Comparison of ENCODE assay signal across 22 cellular contexts in the genomic region with DNA sequence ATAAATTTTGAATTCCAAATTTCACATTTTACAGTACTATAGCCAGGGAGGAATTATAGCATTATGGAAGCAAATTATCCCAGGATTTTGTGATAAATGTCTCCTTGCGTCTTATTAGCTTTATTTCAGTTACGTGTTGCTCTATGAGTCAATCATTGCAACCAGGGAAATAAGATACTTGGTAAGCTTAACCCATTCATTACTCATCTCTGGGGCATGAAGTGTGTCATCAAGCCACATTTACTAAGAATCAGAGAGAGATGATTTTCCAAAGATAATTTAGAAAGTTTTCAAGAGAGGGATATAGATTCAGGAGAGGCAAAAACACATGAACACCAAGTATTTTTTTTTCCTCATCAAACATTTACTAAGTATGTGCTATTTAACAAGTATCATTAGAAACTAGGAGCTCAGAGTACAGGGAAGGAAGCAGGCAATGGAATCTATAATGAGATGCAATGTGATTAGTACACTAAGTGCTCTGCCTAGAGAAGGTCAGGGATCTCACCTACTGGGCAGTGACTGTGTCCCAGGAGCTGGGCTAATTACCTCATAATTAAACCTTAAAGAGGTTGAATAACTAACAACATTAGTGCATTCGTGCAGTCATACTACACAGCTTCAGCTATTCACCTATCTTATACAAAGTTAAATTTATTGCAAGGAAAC.
DNase-seq lines count a peak whose midpoint lies in the region; ATAC-seq, FAIRE-seq and TF ChIP-seq lines count a peak whose summit lies in the region.
"Had no signal": no experiment of that assay in that cellular context is flagged by ENCODE, and none has a peak within 500 bp of the region (broad histone marks: within the 10 kb centered on the region; RNA-seq: fewer than 3 reads in every experiment).

No MANE protein-coding gene starts in this region.

- H3K9me3 ChIP-seq in HCT116 (ENCODE audit: control insufficient read depth in 1 of 2, insufficient read depth in 1 of 2, low read depth in 1 of 2, low read length in 2 of 2) (no peaks in the 10 kb centered on the region), left lung (no peaks in the 10 kb centered on the region)
- H3K9me3 ChIP-seq in CD8-positive, alpha-beta memory T cell (ENCODE audit: low read length) = peaks cover 2% of the 10 kb centered on the region
- H3K9me3 ChIP-seq: stomach, uterus had no signal

- no peaks in the 10 kb centered on the region for H3K27me3 Mint-ChIP-seq in CD8-positive, alpha-beta memory T cell
- H3K27me3 Mint-ChIP-seq: activated CD4-positive, alpha-beta memory T cell treated with anti-CD3 and anti-CD28 coated beads for 36 hours had no signal

- peak overlapping the region; percentile 50 for H2AFZ ChIP-seq in HCT116 (ENCODE audit: low read depth, low read length, poor library complexity, severe bottlenecking)

- H3K4me1 ChIP-seq in HCT116 (ENCODE audit: control insufficient read depth in 1 of 2, insufficient read depth in 2 of 2, low read length in 2 of 2) (peaks cover 0 to 16% of the 10 kb centered on the region in 2 experiments; a peak in 2 of 4 replicates), left lung (no peaks in the 10 kb centered on the region)
- no peaks in the 10 kb centered on the region for H3K4me1 ChIP-seq in CD8-positive, alpha-beta memory T cell (ENCODE audit: insufficient read depth, low read length)
- H3K4me1 ChIP-seq: stomach, uterus had no signal

- H4K20me1 ChIP-seq in HCT116 (ENCODE audit: insufficient read depth) = no peaks in the 10 kb centered on the region

- TF ChIP-seq POLR2A in HCT116 (IDR thresholded peaks at IDR 0.05; ENCODE audit: borderline replicate concordance, extremely low read depth, insufficient read depth, insufficient read length) = no peak

- TF ChIP-seq CTCF in HCT116 (IDR thresholded peaks at IDR 0.05 in 2 of 3, conservative IDR thresholded peaks at IDR 0.05 in 1 of 3; ENCODE audit: borderline replicate concordance in 1 of 3, insufficient read depth in 1 of 3, low read depth in 2 of 3, low read length in 2 of 3) = no peak
- no peak for TF ChIP-seq CTCF in choroid plexus epithelial cell (conservative IDR thresholded peaks at IDR 0.05; ENCODE audit: low read depth, low read length)
- no peak for TF ChIP-seq CTCF in left lung (IDR thresholded peaks at IDR 0.05)

- no peaks in the 10 kb centered on the region for H3K79me2 ChIP-seq in HCT116 (ENCODE audit: insufficient read depth, low read length)

- H3K9me3 Mint-ChIP-seq in CD8-positive, alpha-beta memory T cell = peaks cover 0 to 11% (median 7%) of the 10 kb centered on the region in 5 donors

- H3K4me2 ChIP-seq in HCT116 (ENCODE audit: low read length) = peak overlapping the region; percentile 48

- H3K4me3 ChIP-seq in HCT116 (replicated peaks in 1 of 2; ENCODE audit: low read depth in 1 of 2, low read length in 2 of 2) = no peak overlapping the region
- H3K4me3 ChIP-seq in choroid plexus epithelial cell (ENCODE audit: low read depth, low read length) = no peak overlapping the region
- no peak overlapping the region for H3K4me3 ChIP-seq in CD8-positive, alpha-beta memory T cell (ENCODE audit: low read length)
- H3K4me3 ChIP-seq in left lung = no peak overlapping the region
- H3K4me3 ChIP-seq: cardiac muscle cell, stomach, uterus had no signal

- peak; percentile 96 for FAIRE-seq in RCC 7860 (lab: Jason Lieb, UNC)

- H3K9ac ChIP-seq in HCT116 (ENCODE audit: low read length) = no peak overlapping the region

- no peak overlapping the region for H3K4me3 Mint-ChIP-seq in CD8-positive, alpha-beta memory T cell
- H3K4me3 Mint-ChIP-seq: activated CD4-positive, alpha-beta memory T cell treated with anti-CD3 and anti-CD28 coated beads for 36 hours; activated T-cell treated with anti-CD3 and anti-CD28 coated beads, Interleukin-2, amount 50 U/mL, for 4 hours had no signal

- TF ChIP-seq RAD21 in HCT116 (IDR thresholded peaks at IDR 0.05; ENCODE audit: low read depth) = no peak

- DNase-seq in HCT116 (ENCODE audit: low read depth, low spot score) (peak; percentile 39), RCC 7860 (ENCODE audit: low spot score) (peak; percentile 83), choroid plexus epithelial cell (ENCODE audit: low read depth) (peak; percentile 24), myocyte (ENCODE audit: low read depth) (peak; percentile 38), NCI-H1092 (lab: John Stamatoyannopoulos, UW) (no peak), left lung (no peak)
- no peak for DNase-seq in CD8-positive, alpha-beta memory T cell
- DNase-seq: activated CD4-positive, alpha-beta memory T cell treated with anti-CD3 and anti-CD28 coated beads for 36 hours; activated naive CD4-positive, alpha-beta T cell treated with anti-CD3 and anti-CD28 coated beads, Interleukin-2, amount 50 U/mL, for 16 hours; activated T-cell treated with anti-CD3 and anti-CD28 coated beads, Interleukin-2, amount 50 U/mL, for 4 hours; effector CD4-positive, alpha-beta T cell; foreskin melanocyte; left ventricle myocardium superior; NCI-H187; NCI-H510A; stimulated activated CD4-positive, alpha-beta T cell treated with anti-CD3 and anti-CD28 coated beads, Interleukin-2, amount 100 ng/mL, for 24 hours; stomach; uterus had no signal

- no peaks in the 10 kb centered on the region for H3K27me3 ChIP-seq in HCT116 (ENCODE audit: insufficient read depth, low read length)
- H3K27me3 ChIP-seq in CD8-positive, alpha-beta memory T cell (ENCODE audit: insufficient read depth, low read length, poor library complexity, severe bottlenecking) = no peaks in the 10 kb centered on the region
- no peaks in the 10 kb centered on the region for H3K27me3 ChIP-seq in left lung
- H3K27me3 ChIP-seq: cardiac muscle cell, stomach, uterus had no signal

- no peak overlapping the region for H3K27ac ChIP-seq in HCT116 (ENCODE audit: low read depth, low read length)
- H3K27ac ChIP-seq in CD8-positive, alpha-beta memory T cell (ENCODE audit: low read depth, low read length) = no peak overlapping the region
- no peak overlapping the region for H3K27ac ChIP-seq in left lung
- H3K27ac ChIP-seq: cardiac muscle cell, stomach, uterus, VCaP had no signal

- CTCF ChIA-PET in HCT116 (lab: Charles Lee) = no interaction called here
- CTCF ChIA-PET in CD8-positive, alpha-beta memory T cell (lab: Charles Lee) = no interaction called here

- H3K36me3 ChIP-seq in HCT116 (ENCODE audit: control insufficient read depth in 1 of 2, insufficient read depth in 2 of 2, low read length in 2 of 2) (no peaks in the 10 kb centered on the region), left lung (no peaks in the 10 kb centered on the region)
- no peaks in the 10 kb centered on the region for H3K36me3 ChIP-seq in CD8-positive, alpha-beta memory T cell (ENCODE audit: insufficient read depth, low read length)
- H3K36me3 ChIP-seq: cardiac muscle cell, stomach, uterus had no signal

- no TSS peak for BruUV-seq in HCT116 (replicated peaks; lab: Mats Ljungman, UMichigan)

- H3K4me1 Mint-ChIP-seq in CD8-positive, alpha-beta memory T cell = no peaks in the 10 kb centered on the region

- intact Hi-C loops in HCT116 (cut with micrococcal nuclease) (no loop called here), left lung (cut with DNase I) (no loop called here)

- RAD21 ChIA-PET in HCT116 (lab: Charles Lee; ENCODE audit: low non-redundant PET in 1 of 2, low total read pairs in 2 of 2, uncharacterized antibody in 2 of 2, unreplicated experiment in 2 of 2) = no interaction called here

- no peak overlapping the region for H3K27ac Mint-ChIP-seq in CD8-positive, alpha-beta memory T cell
- H3K27ac Mint-ChIP-seq: activated CD4-positive, alpha-beta memory T cell treated with anti-CD3 and anti-CD28 coated beads for 36 hours had no signal

- no peaks in the 10 kb centered on the region for H3K36me3 Mint-ChIP-seq in CD8-positive, alpha-beta memory T cell
- H3K36me3 Mint-ChIP-seq: activated CD4-positive, alpha-beta memory T cell treated with anti-CD3 and anti-CD28 coated beads for 36 hours had no signal

- peak; percentile 72 for ATAC-seq in HCT116
- ATAC-seq in HG02973 (IDR thresholded peaks at IDR 0.05; ENCODE audit: unreplicated experiment) = no peak
- no peak for ATAC-seq in left lung
- ATAC-seq: activated T-cell treated with anti-CD3 and anti-CD28 coated beads, Interleukin-2, amount 50 U/mL, for 4 hours; left ventricle myocardium superior; sciatic nerve had no signal

- POLR2A ChIA-PET in HCT116 (lab: Charles Lee) = interaction anchor here (1.0 kb wide), 1 partner anchor 13 kb away, joined by 3 read pairs; no protein-coding TSS in a partner anchor
- POLR2A ChIA-PET in CD8-positive, alpha-beta memory T cell (lab: Charles Lee) = no interaction called here

- no peaks in the 10 kb centered on the region for H3K9me2 ChIP-seq in HCT116 (ENCODE audit: insufficient read depth)

TF ChIP-seq in HCT116, 20 proteins besides CTCF, POLR2A, EP300 and RAD21 (continues in another document):
- TF ChIP-seq, protein P1, sequence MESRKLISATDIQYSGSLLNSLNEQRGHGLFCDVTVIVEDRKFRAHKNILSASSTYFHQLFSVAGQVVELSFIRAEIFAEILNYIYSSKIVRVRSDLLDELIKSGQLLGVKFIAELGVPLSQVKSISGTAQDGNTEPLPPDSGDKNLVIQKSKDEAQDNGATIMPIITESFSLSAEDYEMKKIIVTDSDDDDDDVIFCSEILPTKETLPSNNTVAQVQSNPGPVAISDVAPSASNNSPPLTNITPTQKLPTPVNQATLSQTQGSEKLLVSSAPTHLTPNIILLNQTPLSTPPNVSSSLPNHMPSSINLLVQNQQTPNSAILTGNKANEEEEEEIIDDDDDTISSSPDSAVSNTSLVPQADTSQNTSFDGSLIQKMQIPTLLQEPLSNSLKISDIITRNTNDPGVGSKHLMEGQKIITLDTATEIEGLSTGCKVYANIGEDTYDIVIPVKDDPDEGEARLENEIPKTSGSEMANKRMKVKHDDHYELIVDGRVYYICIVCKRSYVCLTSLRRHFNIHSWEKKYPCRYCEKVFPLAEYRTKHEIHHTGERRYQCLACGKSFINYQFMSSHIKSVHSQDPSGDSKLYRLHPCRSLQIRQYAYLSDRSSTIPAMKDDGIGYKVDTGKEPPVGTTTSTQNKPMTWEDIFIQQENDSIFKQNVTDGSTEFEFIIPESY (IDR thresholded peaks at IDR 0.05; ENCODE audit: extremely low read depth, insufficient replicate concordance, low read length) = no peak

Comparison
In these comparisons a context has a peak if more than half of its experiments do, and no peak if none do; other contexts are left out.
1. DNase-seq: peak in HCT116 (single experiment), RCC 7860 (single experiment), choroid plexus epithelial cell (single experiment) and myocyte (single experiment); none in CD8-positive, alpha-beta memory T cell (0 of 5), NCI-H1092 (single experiment) and left lung (0 of 2).